ENCODE assay signal across 10 cellular contexts in genomic region chr17:80221401-80221800, GRCh38. TPM values are rescaled to one million over a fixed set of nuclear protein-coding genes. Genes with fewer than 3 reads are reported as not detected.
DNase-seq lines count a peak whose midpoint lies in the region; ATAC-seq and TF ChIP-seq lines count a peak whose summit lies in the region.
"Had no signal": no experiment of that assay in that cellular context is flagged by ENCODE, and none has a peak within 500 bp of the region (broad histone marks: within the 10 kb centered on the region; RNA-seq: fewer than 3 reads in every experiment).

No MANE protein-coding gene starts in this region.

- H3K27me3 ChIP-seq in heart right ventricle, result peaks cover 0 to 9% (median 0%) of the 10 kb centered on the region in 7 donors
- H3K27me3 ChIP-seq in ectodermal cell (ENCODE audit: control insufficient read depth, insufficient read depth, low read length, poor library complexity, severe bottlenecking), result no peaks in the 10 kb centered on the region
- no peaks in the 10 kb centered on the region for H3K27me3 ChIP-seq in naive thymus-derived CD4-positive, alpha-beta T cell (ENCODE audit: control insufficient read depth in 2 of 2, insufficient read depth in 2 of 2, low read length in 2 of 2)
- no peaks in the 10 kb centered on the region for H3K27me3 ChIP-seq in vagina

- TF ChIP-seq CTCF in heart right ventricle (IDR thresholded peaks at IDR 0.05), result no peak
- no peak for TF ChIP-seq CTCF in vagina (IDR thresholded peaks at IDR 0.05)

- H3K4me3 ChIP-seq in heart right ventricle (peak overlapping the region in 9 of 10 donors; percentile 66 to 99 (median 94)), ectodermal cell (ENCODE audit: insufficient read depth, low read depth, low read length) (peak overlapping the region; percentile 74), vagina (peak overlapping the region; percentile 77 to 88)
- no peak overlapping the region for H3K4me3 ChIP-seq in naive thymus-derived CD4-positive, alpha-beta T cell (ENCODE audit: low read length)

- WGBS in heart right ventricle, 2 donors, result 70 to 73% methylated on average over 20 of the region's 20 CpGs
- WGBS in ectodermal cell, 2 experiments, result 84 to 86% methylated on average over 20 of the region's 20 CpGs

- TF ChIP-seq POLR2A in vagina (IDR thresholded peaks at IDR 0.05), result no peak

- peaks cover 0 to 13% (median 5%) of the 10 kb centered on the region in 5 donors for H3K36me3 Mint-ChIP-seq in naive thymus-derived CD4-positive, alpha-beta T cell

- H3K36me3 ChIP-seq in heart right ventricle (peaks cover 0 to 38% (median 0%) of the 10 kb centered on the region in 9 donors), ectodermal cell (ENCODE audit: control insufficient read depth, insufficient read depth, low read length) (no peaks in the 10 kb centered on the region), vagina (peaks cover 0 to 5% of the 10 kb centered on the region in 2 donors)
- H3K36me3 ChIP-seq in naive thymus-derived CD4-positive, alpha-beta T cell (ENCODE audit: control insufficient read depth in 2 of 3, insufficient read depth in 3 of 3, low read length in 3 of 3), result peaks cover 4 to 31% (median 6%) of the 10 kb centered on the region in 3 experiments

- POLR2A ChIA-PET in naive thymus-derived CD4-positive, alpha-beta T cell (lab: Charles Lee), result no interaction called here

- CTCF ChIA-PET in naive thymus-derived CD4-positive, alpha-beta T cell (lab: Charles Lee), result no interaction called here

- H3K4me1 Mint-ChIP-seq in naive thymus-derived CD4-positive, alpha-beta T cell, result peaks cover 21 to 44% (median 30%) of the 10 kb centered on the region in 7 donors

- peak overlapping the region; percentile 69 to 95 (median 84) for H3K4me3 Mint-ChIP-seq in naive thymus-derived CD4-positive, alpha-beta T cell

- H3K27ac Mint-ChIP-seq in naive thymus-derived CD4-positive, alpha-beta T cell, result peak overlapping the region; percentile 18 to 85 (median 72)

- DNase-seq in heart right ventricle, result no peak
- DNase-seq in cardiac septum (ENCODE audit: low spot score), result no peak
- no peak for DNase-seq in naive thymus-derived CD4-positive, alpha-beta T cell
- no peak for DNase-seq in vagina (ENCODE audit: extremely low spot score in 2 of 2)
- DNase-seq in NCI-H226, result no peak
- no peak for DNase-seq in islet precursor cell

- intact Hi-C loops in heart right ventricle (cut with DNase I) (loop anchor here in 3 of 10 donors (2.0 to 10.0 kb wide), 3 partner anchors 41 to 75 kb away; partner anchors contain the start of genes EIF4A3 (in 1 of the 3) and RNF213 (in 1 of the 3)), cardiac septum (cut with DNase I) (no loop called here), vagina (cut with DNase I) (no loop called here)
- intact Hi-C loops in naive thymus-derived CD4-positive, alpha-beta T cell (cut with micrococcal nuclease), result no loop called here

- ATAC-seq in heart right ventricle (no peak), GM21723 (IDR thresholded peaks at IDR 0.05; ENCODE audit: unreplicated experiment) (no peak)
- no peak for ATAC-seq in naive thymus-derived CD4-positive, alpha-beta T cell

- H3K9me3 ChIP-seq in heart right ventricle (no peaks in the 10 kb centered on the region), ectodermal cell (ENCODE audit: control insufficient read depth, low read length) (no peaks in the 10 kb centered on the region), vagina (no peaks in the 10 kb centered on the region)
- no peaks in the 10 kb centered on the region for H3K9me3 ChIP-seq in naive thymus-derived CD4-positive, alpha-beta T cell (ENCODE audit: control insufficient read depth in 2 of 3, low read length in 3 of 3)

- peaks cover 0 to 3% (median 0%) of the 10 kb centered on the region in 5 donors for H3K27me3 Mint-ChIP-seq in naive thymus-derived CD4-positive, alpha-beta T cell

- H3K9me3 Mint-ChIP-seq in naive thymus-derived CD4-positive, alpha-beta T cell, result peaks cover 0 to 2% (median 0%) of the 10 kb centered on the region in 11 donors

- H3K27ac ChIP-seq in heart right ventricle (peak overlapping the region in 2 of 10 donors; percentile 84 to 91), ectodermal cell (ENCODE audit: insufficient read depth, low read depth, low read length, poor library complexity, severe bottlenecking) (no peak overlapping the region), vagina (no peak overlapping the region)
- peak overlapping the region; percentile 93 for H3K27ac ChIP-seq in naive thymus-derived CD4-positive, alpha-beta T cell (ENCODE audit: low read depth, low read length)

- H3K4me1 ChIP-seq in heart right ventricle (peaks cover 6 to 30% (median 19%) of the 10 kb centered on the region in 9 donors), ectodermal cell (ENCODE audit: control insufficient read depth, insufficient read depth, low read length) (peaks cover 15% of the 10 kb centered on the region), vagina (peaks cover 42% of the 10 kb centered on the region)
- peaks cover 13 to 30% of the 10 kb centered on the region in 2 donors for H3K4me1 ChIP-seq in naive thymus-derived CD4-positive, alpha-beta T cell (ENCODE audit: control insufficient read depth in 2 of 2, insufficient read depth in 2 of 2, low read length in 2 of 2)

RNA-seq across cellular contexts. Expression of gene SLC26A11, which starts 1.2 kb away (rescaled TPM):
- total RNA-seq in heart right ventricle (1 to 10 TPM; 3.9 to 8.6 (median 5.1) TPM), cardiac septum (8.3 TPM), vagina (22.8 TPM)
- 1 to 10 TPM; 3.0 to 5.6 TPM for polyA plus RNA-seq in heart right ventricle
- polyA plus RNA-seq in ectodermal cell (2013, experiment 1 of 4), result 25.6 TPM
- 23.9 TPM for polyA plus RNA-seq in ectodermal cell (2013, experiment 2 of 4)
- 19.0 TPM for polyA plus RNA-seq in ectodermal cell (2013, experiment 3 of 4)
- 19.4 TPM for polyA plus RNA-seq in ectodermal cell (2013, experiment 4 of 4)
- total RNA-seq in naive thymus-derived CD4-positive, alpha-beta T cell, result 10 to 100 TPM in 4 of 5 experiments, 1 to 10 TPM in 1; 7.9 to 87.5 (median 67.5) TPM
- 1 to 10 TPM; 3.7 to 7.3 TPM for polyA plus RNA-seq in naive thymus-derived CD4-positive, alpha-beta T cell

RNA-seq across cellular contexts. Expression of gene SGSH, which starts 1.3 kb away (rescaled TPM):
- 10 to 100 TPM in 9 of 10 donors, 1 to 10 TPM in 1; 7.3 to 18.0 (median 14.0) TPM for total RNA-seq in heart right ventricle
- polyA plus RNA-seq in heart right ventricle, result 10 to 100 TPM in 1 of 2 donors, 1 to 10 TPM in 1; 10.0 to 21.7 TPM
- 21.4 TPM for total RNA-seq in cardiac septum
- polyA plus RNA-seq in ectodermal cell (2013, experiment 1 of 4), result 29.9 TPM
- polyA plus RNA-seq in ectodermal cell (2013, experiment 2 of 4), result 30.9 TPM
- 22.5 TPM for polyA plus RNA-seq in ectodermal cell (2013, experiment 3 of 4)
- polyA plus RNA-seq in ectodermal cell (2013, experiment 4 of 4), result 24.3 TPM
- total RNA-seq in naive thymus-derived CD4-positive, alpha-beta T cell, result 100 to 1,000 TPM in 4 of 5 experiments, 10 to 100 TPM in 1; 32.8 to 181 (median 147) TPM
- 10 to 100 TPM; 31.1 to 55.2 TPM for polyA plus RNA-seq in naive thymus-derived CD4-positive, alpha-beta T cell
- total RNA-seq in vagina, result 47.6 TPM

RNA-seq across cellular contexts. Expression of gene RNF213, which starts 39.3 kb away (rescaled TPM):
- total RNA-seq in heart right ventricle, result 10 to 100 TPM; 26.0 to 97.0 (median 31.7) TPM
- 10 to 100 TPM; 13.1 to 58.7 TPM for polyA plus RNA-seq in heart right ventricle
- 46.4 TPM for total RNA-seq in cardiac septum
- polyA plus RNA-seq in ectodermal cell (2013, experiment 1 of 4), result 14.6 TPM
- polyA plus RNA-seq in ectodermal cell (2013, experiment 2 of 4), result 17.1 TPM
- 13.3 TPM for polyA plus RNA-seq in ectodermal cell (2013, experiment 3 of 4)
- 18.4 TPM for polyA plus RNA-seq in ectodermal cell (2013, experiment 4 of 4)
- total RNA-seq in naive thymus-derived CD4-positive, alpha-beta T cell, result 100 to 1,000 TPM; 317 to 775 (median 426) TPM
- polyA plus RNA-seq in naive thymus-derived CD4-positive, alpha-beta T cell, result 10 to 100 TPM; 33.3 to 49.6 TPM
- total RNA-seq in vagina, result 144 TPM

RNA-seq across cellular contexts. Expression of gene CARD14, which starts 51.6 kb away (rescaled TPM):
- total RNA-seq in heart right ventricle (under 1 TPM in 4 of 10 donors, not detected in 6; 0.11 to 0.33 (median 0.14) TPM), cardiac septum (not detected), vagina (30.0 TPM)
- polyA plus RNA-seq in heart right ventricle, result under 1 TPM; 0.12 to 0.22 TPM
- 0.72 TPM for polyA plus RNA-seq in ectodermal cell (2013, experiment 1 of 4)
- polyA plus RNA-seq in ectodermal cell (2013, experiment 2 of 4), result 0.53 TPM
- polyA plus RNA-seq in ectodermal cell (2013, experiment 3 of 4), result 0.48 TPM
- 0.89 TPM for polyA plus RNA-seq in ectodermal cell (2013, experiment 4 of 4)
- total RNA-seq in naive thymus-derived CD4-positive, alpha-beta T cell, result under 1 TPM in 3 of 5 experiments, not detected in 2; 0.24 to 0.57 (median 0.30) TPM
- polyA plus RNA-seq in naive thymus-derived CD4-positive, alpha-beta T cell, result not detected
- total RNA-seq: Daoy, RPMI7951 had no signal
